In the genomic region with DNA sequence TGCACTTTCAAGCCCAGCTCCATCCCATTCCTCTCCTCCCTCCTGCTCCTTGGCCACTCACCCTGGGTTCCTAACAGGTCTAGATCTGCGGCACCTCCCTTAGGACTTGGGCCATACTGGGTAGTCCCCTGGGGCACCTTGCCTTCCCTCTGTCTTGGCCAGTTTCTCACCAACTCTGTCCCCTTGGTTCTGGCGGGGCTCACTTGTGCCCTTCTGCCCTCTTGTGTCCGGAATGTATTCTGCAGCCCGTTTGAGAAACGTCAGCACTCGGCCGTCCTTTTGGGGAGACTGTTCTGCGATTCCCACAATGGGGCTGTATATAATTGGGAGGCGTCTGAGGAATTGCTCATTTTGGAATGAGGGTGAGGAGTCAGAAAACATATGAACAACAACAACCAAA, we compare ENCODE assay signal across 8 cellular contexts.
DNase-seq lines count a peak whose midpoint lies in the region; ATAC-seq and TF ChIP-seq lines count a peak whose summit lies in the region.

No MANE protein-coding gene starts in this region.

- H3K9me3 ChIP-seq in AG04450 (ENCODE audit: control insufficient read depth, insufficient read depth, low read length) = peaks cover 4% of the 10 kb centered on the region; the same call in 1 of the 2 replicates
- H3K9me3 ChIP-seq in RWPE2 (ENCODE audit: severe bottlenecking) = no peaks in the 10 kb centered on the region

- TF ChIP-seq CTCF in AG04450 (IDR thresholded peaks at IDR 0.05; ENCODE audit: low read depth, low read length) (peak; percentile 64), GM12874 (IDR thresholded peaks at IDR 0.05; ENCODE audit: insufficient read depth, low read depth, low read length) (peak; percentile 63), RWPE2 (IDR thresholded peaks at IDR 0.05; ENCODE audit: poor library complexity, severe bottlenecking) (peak; percentile 62), fibroblast of mammary gland (conservative IDR thresholded peaks at IDR 0.05; ENCODE audit: control insufficient read depth, insufficient read depth, low read depth, low read length) (peak; percentile 61), progenitor cell of endocrine pancreas (IDR thresholded peaks at IDR 0.05; ENCODE audit: unreplicated experiment) (peak; percentile 70)

- H3K27me3 ChIP-seq in AG04450 (ENCODE audit: control insufficient read depth, insufficient read depth, low read length) (no peaks in the 10 kb centered on the region), RWPE2 (ENCODE audit: insufficient read depth, poor library complexity, severe bottlenecking) (peaks cover 13% of the 10 kb centered on the region)

- no peak overlapping the region for H3K27ac ChIP-seq in AG04450 (ENCODE audit: low read depth, low read length)
- no peak overlapping the region for H3K27ac ChIP-seq in RWPE2 (ENCODE audit: poor library complexity, severe bottlenecking)

- H3K4me3 ChIP-seq in AG04450 (ENCODE audit: low read depth, low read length) (no peak overlapping the region), RWPE2 (ENCODE audit: severe bottlenecking) (no peak overlapping the region), fibroblast of mammary gland (ENCODE audit: control insufficient read depth, low read depth, low read length) (no peak overlapping the region)

- no peaks in the 10 kb centered on the region for H3K4me1 ChIP-seq in RWPE2 (ENCODE audit: insufficient read depth, poor library complexity, severe bottlenecking)

- H3K36me3 ChIP-seq in RWPE2 (ENCODE audit: low read depth) = no peaks in the 10 kb centered on the region

- CTCF ChIA-PET in AG04450 (lab: Charles Lee) = interaction anchor here (0.7 to 6.9 kb wide), 12 partner anchors 15 to 1108 kb away, joined by 3 to 104 read pairs (median 10); no protein-coding TSS in a partner anchor

- POLR2A ChIA-PET in AG04450 (lab: Yijun Ruan, JAX) = no interaction called here

- H3K9me3 Mint-ChIP-seq in progenitor cell of endocrine pancreas (ENCODE audit: low read depth) = no peaks in the 10 kb centered on the region
- no peaks in the 10 kb centered on the region for H3K9me3 Mint-ChIP-seq in activated T-helper 17 cell treated with anti-CD3 and anti-CD28 coated beads, Interleukin-2, amount 50 U/mL, for 72 hours

- DNase-seq in AG04450 (ENCODE audit: low read depth, low spot score) (no peak), RWPE2 (ENCODE audit: low spot score) (no peak), fibroblast of mammary gland (ENCODE audit: low read depth) (peak; percentile 20), progenitor cell of endocrine pancreas (ENCODE audit: low spot score, unreplicated experiment) (peak; percentile 31), NCI-H1694 (lab: John Stamatoyannopoulos, UW) (no peak)

- no peaks in the 10 kb centered on the region for H3K36me3 Mint-ChIP-seq in progenitor cell of endocrine pancreas (ENCODE audit: insufficient read depth)
- H3K36me3 Mint-ChIP-seq in activated T-helper 17 cell treated with anti-CD3 and anti-CD28 coated beads, Interleukin-2, amount 50 U/mL, for 72 hours (ENCODE audit: low read depth) = no peaks in the 10 kb centered on the region

- peaks cover 47% of the 10 kb centered on the region for H3K27me3 Mint-ChIP-seq in progenitor cell of endocrine pancreas
- peaks cover 33% of the 10 kb centered on the region for H3K27me3 Mint-ChIP-seq in activated T-helper 17 cell treated with anti-CD3 and anti-CD28 coated beads, Interleukin-2, amount 50 U/mL, for 72 hours

- peak overlapping the region; percentile 83 for H3K27ac Mint-ChIP-seq in progenitor cell of endocrine pancreas
- H3K27ac Mint-ChIP-seq in activated T-helper 17 cell treated with anti-CD3 and anti-CD28 coated beads, Interleukin-2, amount 50 U/mL, for 72 hours = no peak overlapping the region

- ATAC-seq in RWPE2 (ENCODE audit: low read depth) (peak; percentile 48; the same call in 1 of the 3 replicates), HG03039 (IDR thresholded peaks at IDR 0.05; ENCODE audit: unreplicated experiment) (no peak)
- no peak for ATAC-seq in activated T-helper 17 cell treated with anti-CD3 and anti-CD28 coated beads, Interleukin-2, amount 50 U/mL, for 72 hours (replicated peaks)

- H3K4me3 Mint-ChIP-seq in progenitor cell of endocrine pancreas (ENCODE audit: low read depth) = no peak overlapping the region
- no peak overlapping the region for H3K4me3 Mint-ChIP-seq in activated T-helper 17 cell treated with anti-CD3 and anti-CD28 coated beads, Interleukin-2, amount 50 U/mL, for 72 hours

- H3K4me1 Mint-ChIP-seq in progenitor cell of endocrine pancreas (ENCODE audit: low read depth) = no peaks in the 10 kb centered on the region
- no peaks in the 10 kb centered on the region for H3K4me1 Mint-ChIP-seq in activated T-helper 17 cell treated with anti-CD3 and anti-CD28 coated beads, Interleukin-2, amount 50 U/mL, for 72 hours

Comparison
In these comparisons a context has a peak if more than half of its experiments do, and no peak if none do; other contexts are left out.
1. DNase-seq: peak in fibroblast of mammary gland (single experiment) and progenitor cell of endocrine pancreas (single experiment); none in AG04450 (single experiment), RWPE2 (single experiment) and NCI-H1694 (single experiment).
2. Peak in every context shown above with its lines, with median percentiles within 50 percentile points of each other: CTCF ChIP-seq.